Comparison of ENCODE assay signal across 23 cellular contexts in genomic region chr2:181798022-181798421, GRCh38.
"Had no signal": no experiment of that assay in that cellular context is flagged by ENCODE, and none has a peak within 500 bp of the region (broad histone marks: within the 10 kb centered on the region; RNA-seq: fewer than 3 reads in every experiment).

No MANE protein-coding gene starts in this region.

- H3K9me3 ChIP-seq: Peyer's patch, SJSA1 had no signal

- H3K4me1 ChIP-seq: Peyer's patch had no signal

- H3K4me3 ChIP-seq: Peyer's patch, SJSA1, SK-N-MC had no signal

- DNase-seq: IMR-90, Kasumi-1, MM.1S, NCI-H1092 treated with DMSO at 0.1 percent for 48 hours, NCI-H1436, NCI-H187, NCI-H2029, NCI-H2081 treated with DMSO at 0.1 percent for 48 hours, NCI-H2171, NCI-H226, NCI-H446, NCI-H510A, NCI-H524 treated with DMSO at 0.1 percent for 48 hours, NCI-H69, NCI-H774, PC-3, Peyer's patch, Right ventricle myocardium superior, RPMI8226, SIG-M5 had no signal

- ATAC-seq: PC-3 had no signal

- H3K9ac ChIP-seq: KMS-11 had no signal

- H3K27ac ChIP-seq: KMS-11, Peyer's patch, SJSA1, SK-N-MC had no signal

- H3K27me3 ChIP-seq: Peyer's patch, SJSA1 had no signal

- H3K36me3 ChIP-seq: Peyer's patch, SJSA1 had no signal
